ENCODE assay signal across 26 cellular contexts in the genomic region with DNA sequence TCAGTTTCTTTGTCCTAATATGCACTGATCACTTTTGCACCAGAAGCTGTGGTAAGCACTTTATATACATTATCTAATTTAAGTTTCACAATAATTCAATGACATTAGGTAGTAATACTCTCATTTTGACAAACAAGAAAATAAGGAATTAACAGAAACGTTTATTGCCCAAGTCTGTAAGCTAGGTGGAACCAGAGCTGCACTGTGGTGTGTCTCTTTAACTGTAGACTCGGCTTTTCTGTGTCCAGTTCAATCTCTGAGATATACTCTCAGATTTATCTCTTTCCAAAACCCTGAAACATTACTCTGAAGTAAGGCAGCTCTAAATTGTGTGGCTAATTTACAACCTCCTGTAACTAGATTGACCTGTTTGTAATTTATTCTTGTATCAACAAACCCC.
DNase-seq lines count a peak whose midpoint lies in the region; ATAC-seq, FAIRE-seq and TF ChIP-seq lines count a peak whose summit lies in the region.
"Had no signal": no experiment of that assay in that cellular context is flagged by ENCODE, and none has a peak within 500 bp of the region (broad histone marks: within the 10 kb centered on the region; RNA-seq: fewer than 3 reads in every experiment).

No MANE protein-coding gene starts in this region.

- WGBS in liver = 24% methylated on average over 2 of the region's 2 CpGs
- WGBS in HepG2 (ENCODE audit: low lambda C conversion rate) = 0% methylated on average over 2 of the region's 2 CpGs
- no CpG with 5 or more reads among the region's 2 CpGs for WGBS in trophoblast cell (ENCODE audit: extremely low coverage, insufficient coverage, insufficient read length)

- DNase-seq in HepG2 (ENCODE audit: low spot score) (no peak), foreskin keratinocyte (no peak), HEK293T (ENCODE audit: extremely low spot score) (no peak), trophoblast cell (no peak), substantia nigra (lab: John Stamatoyannopoulos, UW) (no peak)
- DNase-seq: CD4-positive, alpha-beta memory T cell; DMS 273 treated with DMSO at 0.1 percent for 48 hours; DMS79; EL; GDM1; NCI-H1092 treated with DMSO at 0.1 percent for 48 hours; NCI-H1436; NCI-H187 treated with DMSO at 0.1 percent for 48 hours; NCI-H2171 treated with DMSO at 0.1 percent for 48 hours; NCI-H345; NCI-H510A treated with DMSO at 0.1 percent for 48 hours; NCI-H748 treated with DMSO at 0.1 percent for 48 hours; NK-92 treated with Interleukin-12 subunit alpha and Interleukin-12 subunit beta, amount 100 ng/mL, for 24 hours; Peyer's patch; SIG-M5 had no signal

- H3K4me3 ChIP-seq in liver (ENCODE audit: low read depth in 1 of 3, low read length in 3 of 3) = no peak overlapping the region
- H3K4me3 ChIP-seq in HepG2 (replicated peaks in 1 of 3; ENCODE audit: insufficient read depth in 1 of 3, low read depth in 2 of 3, low read length in 3 of 3) = no peak overlapping the region
- no peak overlapping the region for H3K4me3 ChIP-seq in trophoblast cell (ENCODE audit: low read depth, low read length)
- H3K4me3 ChIP-seq: BLaER1, Peyer's patch had no signal

- H3K36me3 ChIP-seq in liver (ENCODE audit: control insufficient read depth in 4 of 4, insufficient read depth in 3 of 4, low read depth in 1 of 4, low read length in 3 of 4) (no peaks in the 10 kb centered on the region), HepG2 (replicated peaks in 1 of 2; ENCODE audit: control insufficient read depth in 1 of 2, insufficient read depth in 2 of 2, low read length in 2 of 2) (no peaks in the 10 kb centered on the region), trophoblast cell (ENCODE audit: control insufficient read depth in 1 of 2, insufficient read depth in 2 of 2, low read length in 2 of 2) (no peaks in the 10 kb centered on the region)
- H3K36me3 ChIP-seq: BLaER1, Peyer's patch had no signal

- no TSS peak for BruUV-seq in HepG2 (replicated peaks; lab: Mats Ljungman, UMichigan)

- TF ChIP-seq EP300 in HepG2 (IDR thresholded peaks at IDR 0.05; ENCODE audit: low read depth in 2 of 2, low read length in 2 of 2) = no peak
- no peak for TF ChIP-seq EP300 in HepG2 (CRISPR knock-in tag; IDR thresholded peaks at IDR 0.05; ENCODE audit: borderline replicate concordance)

- no peaks in the 10 kb centered on the region for H4K20me1 ChIP-seq in HepG2 (ENCODE audit: insufficient read depth, low read length)
- H4K20me1 ChIP-seq: BLaER1 had no signal

- POLR2A ChIA-PET in HepG2 (lab: Yijun Ruan, JAX) = no interaction called here
- POLR2A ChIA-PET in HEK293T (lab: Yijun Ruan, JAX) = no interaction called here

- H2BK12ac ChIP-seq in trophoblast cell (ENCODE audit: low read length) = no peak overlapping the region

- H3K4ac ChIP-seq in trophoblast cell (ENCODE audit: low read depth, low read length) = no peak overlapping the region

- H3K27me3 ChIP-seq in liver (ENCODE audit: control insufficient read depth in 4 of 4, insufficient read depth in 4 of 4, low read length in 3 of 4) (no peaks in the 10 kb centered on the region), HepG2 (ENCODE audit: control insufficient read depth in 1 of 2, insufficient read depth in 2 of 2, low read length in 2 of 2) (no peaks in the 10 kb centered on the region), foreskin keratinocyte (no peaks in the 10 kb centered on the region), trophoblast cell (ENCODE audit: insufficient read depth, low read length) (no peaks in the 10 kb centered on the region)
- H3K27me3 ChIP-seq: BLaER1, Peyer's patch had no signal

- H2AFZ ChIP-seq in HepG2 (ENCODE audit: low read length) = no peak overlapping the region
- H2AFZ ChIP-seq in trophoblast cell (ENCODE audit: insufficient read depth, low read length, poor library complexity) = no peak overlapping the region

- H3K27ac ChIP-seq in liver (ENCODE audit: low read depth in 1 of 2, low read length in 2 of 2) = no peak overlapping the region
- H3K27ac ChIP-seq in HepG2 (ENCODE audit: extremely low read length, insufficient read depth, low read length) = no peak overlapping the region
- no peak overlapping the region for H3K27ac ChIP-seq in foreskin keratinocyte
- H3K27ac ChIP-seq in trophoblast cell (ENCODE audit: low read depth, low read length) = no peak overlapping the region
- H3K27ac ChIP-seq in substantia nigra (ENCODE audit: low read depth, low read length, poor library complexity, severe bottlenecking) = no peak overlapping the region
- H3K27ac ChIP-seq: BLaER1, HL-60, Peyer's patch had no signal

- no peak overlapping the region for H2AK5ac ChIP-seq in trophoblast cell (ENCODE audit: low read length)

- no peak overlapping the region for H3K9ac ChIP-seq in liver (ENCODE audit: low read depth in 1 of 2, low read length in 2 of 2)
- no peak overlapping the region for H3K9ac ChIP-seq in HepG2 (ENCODE audit: insufficient read depth, low read depth, low read length)
- no peak overlapping the region for H3K9ac ChIP-seq in trophoblast cell (ENCODE audit: low read length)
- H3K9ac ChIP-seq: BLaER1 had no signal

- H3K4me1 ChIP-seq in liver (ENCODE audit: control insufficient read depth in 4 of 4, insufficient read depth in 4 of 4, low read length in 3 of 4) = no peaks in the 10 kb centered on the region
- H3K4me1 ChIP-seq in HepG2 (ENCODE audit: insufficient read depth, low read length) = no peaks in the 10 kb centered on the region
- no peaks in the 10 kb centered on the region for H3K4me1 ChIP-seq in foreskin keratinocyte
- H3K4me1 ChIP-seq in trophoblast cell (ENCODE audit: control insufficient read depth in 1 of 2, insufficient read depth in 2 of 2, low read length in 2 of 2) = no peaks in the 10 kb centered on the region
- H3K4me1 ChIP-seq: BLaER1, Peyer's patch had no signal

- no peak for TF ChIP-seq POLR2A in HepG2 (IDR thresholded peaks at IDR 0.05; ENCODE audit: insufficient read depth in 1 of 2, low read depth in 2 of 2, low read length in 2 of 2)

- in situ Hi-C loops in HepG2 (cut with HindIII; ENCODE audit: extremely low pct_ligation_motif_present, low pct_unique_long_range_greater_than_20kb) = no loop called here

- H3K4me2 ChIP-seq in HepG2 (ENCODE audit: low read depth, low read length) = no peak overlapping the region
- H3K4me2 ChIP-seq in trophoblast cell (ENCODE audit: low read length) = no peak overlapping the region
- H3K4me2 ChIP-seq: BLaER1 had no signal

- TF ChIP-seq RAD21 in liver (IDR thresholded peaks at IDR 0.05) (peak in 1 of 2 donors; percentile 68), HepG2 (CRISPR knock-in tag; IDR thresholded peaks at IDR 0.05) (no peak)

- no peak overlapping the region for H2BK120ac ChIP-seq in trophoblast cell (ENCODE audit: insufficient read depth, low read length, poor library complexity)

- no peak overlapping the region for H3K18ac ChIP-seq in trophoblast cell (ENCODE audit: low read length)

- H3K79me2 ChIP-seq in HepG2 (ENCODE audit: insufficient read depth, low read length) = no peaks in the 10 kb centered on the region
- no peaks in the 10 kb centered on the region for H3K79me2 ChIP-seq in trophoblast cell (ENCODE audit: control insufficient read depth, insufficient read depth, low read length, poor library complexity)

- H3K9me3 ChIP-seq in liver (ENCODE audit: control insufficient read depth in 4 of 4, low read length in 3 of 4) (no peaks in the 10 kb centered on the region), HepG2 (ENCODE audit: low read length) (no peaks in the 10 kb centered on the region), trophoblast cell (ENCODE audit: insufficient read depth, low read depth, low read length) (no peaks in the 10 kb centered on the region)
- H3K9me3 ChIP-seq: BLaER1, Peyer's patch had no signal

- H2BK5ac ChIP-seq in trophoblast cell (ENCODE audit: low read depth, low read length, poor library complexity) = no peak overlapping the region

- no peak overlapping the region for H3K23ac ChIP-seq in trophoblast cell (ENCODE audit: low read length)

- FAIRE-seq in HepG2 (lab: Jason Lieb, UNC) = no peak
- FAIRE-seq: GM12892, GM19239 had no signal

- no peaks in the 10 kb centered on the region for H3K79me1 ChIP-seq in trophoblast cell (ENCODE audit: low read length)

- ATAC-seq in HepG2 = no peak
- ATAC-seq in SK-N-SH treated with all-trans-retinoic acid at 6 μM for 48 hours = peak; percentile 54; the same call in 2 of the 3 replicates
- no peak for ATAC-seq in foreskin keratinocyte

- intact Hi-C loops in HepG2 (cut with micrococcal nuclease; ENCODE audit: unreplicated experiment) = no loop called here

- CTCF ChIA-PET in HepG2 (lab: Yijun Ruan, JAX; ENCODE audit: low intra/inter-chr PET ratio, low total read pairs) = no interaction called here
- CTCF ChIA-PET in HEK293T (lab: Yijun Ruan, JAX) = no interaction called here

- H4K12ac ChIP-seq in trophoblast cell (ENCODE audit: low read depth, low read length) = no peak overlapping the region

- H4K91ac ChIP-seq in trophoblast cell (ENCODE audit: low read depth, low read length) = no peak overlapping the region

- TF ChIP-seq CTCF in liver (IDR thresholded peaks at IDR 0.05; ENCODE audit: low read depth, low read length, missing input control) (peak; percentile 9), HepG2 (CRISPR knock-in tag; IDR thresholded peaks at IDR 0.05) (no peak), foreskin keratinocyte (conservative IDR thresholded peaks at IDR 0.05) (peak; percentile 24)

- no peak overlapping the region for H3K14ac ChIP-seq in trophoblast cell (ENCODE audit: low read length)

- H4K8ac ChIP-seq in trophoblast cell (ENCODE audit: low read depth, low read length) = no peak overlapping the region

TF ChIP-seq in liver, 16 proteins besides CTCF, POLR2A, EP300 and RAD21 (continues in another document):
- TF ChIP-seq HNF4G (IDR thresholded peaks at IDR 0.05) (no peak), FOXA1 (IDR thresholded peaks at IDR 0.05) (no peak)

TF ChIP-seq in HepG2, 621 proteins besides CTCF, POLR2A, EP300 and RAD21 (continues in another document):
- TF ChIP-seq ZFY (CRISPR knock-in tag; IDR thresholded peaks at IDR 0.05) (no peak), ZNF30 (CRISPR knock-in tag; IDR thresholded peaks at IDR 0.05) (no peak), ZNF510 (CRISPR knock-in tag; IDR thresholded peaks at IDR 0.05; ENCODE audit: low read depth) (no peak), JUN (CRISPR knock-in tag; IDR thresholded peaks at IDR 0.05) (no peak), ZBTB7B (CRISPR knock-in tag; IDR thresholded peaks at IDR 0.05) (no peak)

TF ChIP-seq in HEK293T, 16 proteins besides CTCF, POLR2A, EP300 and RAD21:
- TF ChIP-seq LEF1 (IDR thresholded peaks at IDR 0.05; ENCODE audit: borderline replicate concordance) (no peak), SUZ12 (IDR thresholded peaks at IDR 0.05) (no peak), L3MBTL2 (conservative IDR thresholded peaks at IDR 0.05) (no peak)
